8 cellular contexts compared by ENCODE assay signal in genomic region chr12:57111046-57111698, GRCh38. TPM values are rescaled to one million over a fixed set of nuclear protein-coding genes. Genes with fewer than 3 reads are reported as not detected.
DNase-seq lines count a peak whose midpoint lies in the region; ATAC-seq and TF ChIP-seq lines count a peak whose summit lies in the region.

Gene STAT6, minus strand, starts transcription at chr12:57111362. Its CDS starts 3,084 bp downstream, at chr12:57108278.

- peaks cover 5% of the 10 kb centered on the region for H3K27me3 Mint-ChIP-seq in neural progenitor cell (ENCODE audit: insufficient read depth, low read depth)

- peaks cover 2% of the 10 kb centered on the region for H3K9me3 Mint-ChIP-seq in neural progenitor cell

- DNase-seq in 8988T (peak; percentile 24), PC-9 (peak; percentile 59 to 75), fibroblast of pulmonary artery (ENCODE audit: low read depth) (peak; percentile 95), neural progenitor cell (ENCODE audit: low spot score) (peak; percentile 65), suprapubic skin (ENCODE audit: low spot score in 2 of 2) (peak; percentile 91 to 94)
- DNase-seq in activated T-helper 1 cell treated with anti-CD3 and anti-CD28 coated beads, Interleukin-2, amount 50 U/mL, for 16 hours (ENCODE audit: low read depth in 1 of 2, low spot score in 1 of 2) = peak; percentile 65 to 68

- H3K4me2 ChIP-seq in PC-9 = peak within 1 kb of the TSS; percentile 91
- peak within 1 kb of the TSS; percentile 81 for H3K4me2 ChIP-seq in neural progenitor cell

- TF ChIP-seq POLR2A in GM18526 (IDR thresholded peaks at IDR 0.05; ENCODE audit: extremely low read depth, insufficient read length) (peak; percentile 72), suprapubic skin (IDR thresholded peaks at IDR 0.05) (peak; percentile 52 to 62)

- H3K27ac ChIP-seq in PC-9 (peak within 1 kb of the TSS; percentile 87), neural progenitor cell (peak within 1 kb of the TSS; percentile 60), suprapubic skin (peak within 1 kb of the TSS; percentile 94)

- WGBS in suprapubic skin = 2% methylated on average over 11 of the region's 13 CpGs

- no TSS peak for BruUV-seq in PC-9 (replicated peaks; lab: Mats Ljungman, UMichigan)

- no peak within 1 kb of the TSS for H3K9ac ChIP-seq in neural progenitor cell

- peaks cover 4% of the 10 kb centered on the region for H3K36me3 Mint-ChIP-seq in neural progenitor cell

- H3K27me3 ChIP-seq in PC-9 (ENCODE audit: insufficient read depth, low read depth) = no peaks in the 10 kb centered on the region
- no peaks in the 10 kb centered on the region for H3K27me3 ChIP-seq in neural progenitor cell
- no peaks in the 10 kb centered on the region for H3K27me3 ChIP-seq in suprapubic skin

- H3K27ac Mint-ChIP-seq in neural progenitor cell = peak within 1 kb of the TSS; percentile 97

- CTCF ChIA-PET in PC-9 (lab: Charles Lee) = interaction anchor here (0.5 to 2.5 kb wide), 18 partner anchors 10 to 993 kb away, joined by 3 to 25 read pairs (median 4); partner anchors contain the start of genes NEMP1 and ZC3H10

- H2AFZ ChIP-seq in PC-9 = peak within 1 kb of the TSS; percentile 78
- peak within 1 kb of the TSS; percentile 63 for H2AFZ ChIP-seq in neural progenitor cell (replicated peaks)

- H4K20me1 ChIP-seq in PC-9 (ENCODE audit: insufficient read depth) = no peaks in the 10 kb centered on the region
- H4K20me1 ChIP-seq in neural progenitor cell (ENCODE audit: low read depth) = no peaks in the 10 kb centered on the region

- no peak for TF ChIP-seq EP300 in suprapubic skin (IDR thresholded peaks at IDR 0.05)

- H3K9me2 ChIP-seq in PC-9 (ENCODE audit: insufficient read depth) = no peaks in the 10 kb centered on the region

- peak within 1 kb of the TSS; percentile 86 for H3K4me3 Mint-ChIP-seq in neural progenitor cell

- intact Hi-C loops in PC-9 (cut with micrococcal nuclease; ENCODE audit: unreplicated experiment) = loop anchor here (1.0 to 5.0 kb wide), 3 partner anchors 23 to 354 kb away; no protein-coding TSS in a partner anchor

- peaks cover 22% of the 10 kb centered on the region for H3F3A ChIP-seq in PC-9 (ENCODE audit: insufficient read depth, low read depth)
- peaks cover 20% of the 10 kb centered on the region for H3F3A ChIP-seq in neural progenitor cell (ENCODE audit: low read depth)

- H3K9me3 ChIP-seq in PC-9 (ENCODE audit: insufficient read depth, low read depth) (no peaks in the 10 kb centered on the region), neural progenitor cell (ENCODE audit: low read depth) (no peaks in the 10 kb centered on the region), suprapubic skin (no peaks in the 10 kb centered on the region)

- POLR2A ChIA-PET in PC-9 (lab: Charles Lee; ENCODE audit: unreplicated experiment) = interaction anchor here (0.6 to 2.5 kb wide), 8 partner anchors 9 to 132 kb away, joined by 3 to 28 read pairs (median 11); partner anchors contain the start of genes LRP1, NAB2 and SHMT2

- peaks cover 21% of the 10 kb centered on the region for H3K79me2 ChIP-seq in PC-9 (ENCODE audit: low read depth)
- peaks cover 3% of the 10 kb centered on the region for H3K79me2 ChIP-seq in neural progenitor cell (ENCODE audit: low read depth)

- ATAC-seq in HG03108 (IDR thresholded peaks at IDR 0.05; ENCODE audit: unreplicated experiment) = peak; percentile 63

- H3K4me3 ChIP-seq in PC-9 = peak within 1 kb of the TSS; percentile 81
- peak within 1 kb of the TSS; percentile 95 for H3K4me3 ChIP-seq in fibroblast of pulmonary artery (replicated peaks; ENCODE audit: low read depth, low read length)
- H3K4me3 ChIP-seq in neural progenitor cell = peak within 1 kb of the TSS; percentile 41
- H3K4me3 ChIP-seq in suprapubic skin = peak within 1 kb of the TSS; percentile 86

- H3K36me3 ChIP-seq in PC-9 (ENCODE audit: low read depth) = 0 out of 2 replicates have a peak, but pooled peaks cover 8% of the 10 kb centered on the region
- no peaks in the 10 kb centered on the region for H3K36me3 ChIP-seq in neural progenitor cell
- H3K36me3 ChIP-seq in suprapubic skin = peaks cover 16% of the 10 kb centered on the region

- H3K4me1 ChIP-seq in PC-9 (replicated peaks; ENCODE audit: insufficient read depth) (peaks cover 25% of the 10 kb centered on the region), neural progenitor cell (peaks cover 22% of the 10 kb centered on the region), suprapubic skin (peaks cover 46% of the 10 kb centered on the region)

- H3K4me1 Mint-ChIP-seq in neural progenitor cell = peaks cover 44% of the 10 kb centered on the region

- no peak; the same call in 1 of the 2 replicates for TF ChIP-seq CTCF in PC-9 (conservative IDR thresholded peaks at IDR 0.05)
- no peak for TF ChIP-seq CTCF in fibroblast of pulmonary artery (IDR thresholded peaks at IDR 0.05; ENCODE audit: low read length, missing control alignments)
- TF ChIP-seq CTCF in neural progenitor cell (IDR thresholded peaks at IDR 0.05) = no peak
- TF ChIP-seq CTCF in suprapubic skin (IDR thresholded peaks at IDR 0.05) = no peak

RNA-seq across cellular contexts. Expression of gene STAT6, which starts in this region (rescaled TPM):
- total RNA-seq in PC-9 (2021) = 112 and 122 TPM in 2 replicates
- 12.9 and 21.6 TPM in 2 replicates for total RNA-seq in neural progenitor cell (ENCODE audit: low replicate concordance)
- total RNA-seq in suprapubic skin = 100 to 1,000 TPM; 140 to 348 (median 183) TPM

Comparison
In these comparisons a context has a peak if more than half of its experiments do, and no peak if none do; other contexts are left out.
1. Peak in every context shown above with its lines: DNase-seq, ATAC-seq, H3K4me3 ChIP-seq and H3K27ac ChIP-seq.
2. DNase-seq: peak in every context shown above with its lines; median percentile 95 in fibroblast of pulmonary artery; 92 in suprapubic skin; 67 in PC-9; 66 in activated T-helper 1 cell treated with anti-CD3 and anti-CD28 coated beads, Interleukin-2, amount 50 U/mL, for 16 hours; 65 in neural progenitor cell; 24 in 8988T.
3. H3K4me3 ChIP-seq: peak in every context shown above with its lines; median percentile 95 in fibroblast of pulmonary artery; 86 in suprapubic skin; 81 in PC-9; 41 in neural progenitor cell.